Comparison of ENCODE assay signal across 20 cellular contexts in the genomic region with DNA sequence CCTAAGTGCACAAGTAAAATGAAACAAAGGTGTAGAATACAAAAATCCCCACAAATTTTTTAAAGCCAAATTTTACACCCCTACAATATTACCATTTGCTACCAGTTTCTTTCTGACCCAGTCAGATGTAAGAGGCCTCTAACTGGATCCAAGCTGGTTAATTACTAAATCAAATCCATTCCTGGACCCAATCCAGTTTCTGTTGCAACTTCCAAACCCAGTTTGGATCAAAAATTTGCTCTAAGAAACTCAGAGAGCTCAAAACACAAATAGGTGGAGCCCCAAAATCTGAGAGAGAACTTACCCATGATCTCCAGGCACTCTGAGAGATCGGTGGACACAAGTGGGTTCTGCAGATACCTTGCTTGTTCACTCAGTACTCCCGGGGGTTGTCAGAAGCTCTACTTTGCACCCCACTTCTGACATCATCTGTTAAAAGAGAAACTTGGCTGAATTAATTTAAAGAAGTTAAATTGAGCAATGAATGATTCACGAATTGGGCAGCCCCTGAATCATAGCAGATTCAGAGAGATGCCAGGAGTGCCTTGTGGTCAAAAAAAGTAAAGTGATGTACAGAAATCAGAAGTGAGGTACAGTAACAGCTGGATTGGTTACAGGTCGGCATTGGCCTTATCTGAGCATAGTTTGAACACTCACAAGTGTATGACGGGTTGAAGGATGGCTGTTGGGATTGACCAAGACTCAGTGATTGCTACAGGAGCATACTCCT.
A peak's percentile ranks its signal among the peaks of the same experiment; 100 is the strongest.
DNase-seq lines count a peak whose midpoint lies in the region; ATAC-seq and TF ChIP-seq lines count a peak whose summit lies in the region.
"Had no signal": no experiment of that assay in that cellular context is flagged by ENCODE, and none has a peak within 500 bp of the region (broad histone marks: within the 10 kb centered on the region; RNA-seq: fewer than 3 reads in every experiment).

No MANE protein-coding gene starts in this region.

- POLR2A ChIA-PET in PC-9 (lab: Charles Lee; ENCODE audit: unreplicated experiment): no interaction called here

- no TSS peak for BruUV-seq in PC-9 (replicated peaks; lab: Mats Ljungman, UMichigan)

- H3K27me3 ChIP-seq in PC-9 (ENCODE audit: insufficient read depth, low read depth) (no peaks in the 10 kb centered on the region), right lobe of liver (no peaks in the 10 kb centered on the region)
- H3K27me3 ChIP-seq: heart left ventricle, SJCRH30, vagina had no signal

- CTCF ChIA-PET in PC-9 (lab: Charles Lee): no interaction called here

- no peaks in the 10 kb centered on the region for H4K20me1 ChIP-seq in PC-9 (ENCODE audit: insufficient read depth)

- H3K4me1 ChIP-seq in PC-9 (replicated peaks; ENCODE audit: insufficient read depth): no peaks in the 10 kb centered on the region
- H3K4me1 ChIP-seq in right lobe of liver: no peaks in the 10 kb centered on the region
- H3K4me1 ChIP-seq: heart left ventricle, SJCRH30, vagina had no signal

- H3K79me2 ChIP-seq in PC-9 (ENCODE audit: low read depth): no peaks in the 10 kb centered on the region

- intact Hi-C loops in PC-9 (cut with micrococcal nuclease; ENCODE audit: unreplicated experiment): no loop called here
- intact Hi-C loops in right lobe of liver (cut with DNase I): no loop called here

- WGBS in right lobe of liver (ENCODE audit: insufficient coverage, low coverage, low lambda C conversion rate, missing lambda C conversion rate): 66% methylated on average over 5 of the region's 5 CpGs

- H3K27ac ChIP-seq in PC-9 (no peak overlapping the region), right lobe of liver (no peak overlapping the region)
- H3K27ac ChIP-seq: heart left ventricle, SJCRH30, vagina had no signal

- H3K36me3 ChIP-seq in PC-9 (ENCODE audit: low read depth) (no peaks in the 10 kb centered on the region), right lobe of liver (no peaks in the 10 kb centered on the region)
- H3K36me3 ChIP-seq: heart left ventricle, SJCRH30, vagina had no signal

- no peak overlapping the region for H3K4me2 ChIP-seq in PC-9

- H2AFZ ChIP-seq in PC-9: peak overlapping the region; percentile 26; the same call in 1 of the 2 replicates

- H3K4me3 ChIP-seq in PC-9 (no peak overlapping the region), epithelial cell of esophagus (ENCODE audit: low read length) (no peak overlapping the region), right lobe of liver (no peak overlapping the region)
- H3K4me3 ChIP-seq: heart left ventricle, SJCRH30, vagina had no signal

- TF ChIP-seq CTCF in PC-9 (conservative IDR thresholded peaks at IDR 0.05): no peak
- no peak for TF ChIP-seq CTCF in epithelial cell of esophagus (IDR thresholded peaks at IDR 0.05; ENCODE audit: insufficient read depth, low read depth, low read length, missing control alignments)
- TF ChIP-seq CTCF in right lobe of liver (IDR thresholded peaks at IDR 0.05): no peak

- H3F3A ChIP-seq in PC-9 (ENCODE audit: insufficient read depth, low read depth): no peaks in the 10 kb centered on the region

- H3K9me3 ChIP-seq in PC-9 (ENCODE audit: insufficient read depth, low read depth) (no peaks in the 10 kb centered on the region), right lobe of liver (no peaks in the 10 kb centered on the region)
- H3K9me3 ChIP-seq: heart left ventricle, SJCRH30, vagina had no signal

- TF ChIP-seq POLR2A in right lobe of liver (IDR thresholded peaks at IDR 0.05): no peak

- DNase-seq in GM04503 (ENCODE audit: low read depth): peak; percentile 32
- DNase-seq in PC-9: no peak
- DNase-seq in epithelial cell of esophagus (ENCODE audit: low read depth): peak; percentile 88
- peak; percentile 28 for DNase-seq in non-pigmented ciliary epithelial cell (ENCODE audit: low read depth)
- no peak for DNase-seq in NCI-H1436 (lab: John Stamatoyannopoulos, UW)
- DNase-seq in activated effector memory CD4-positive, alpha-beta T cell treated with Interleukin-2 at 50 U/mL for 16 hours: no peak
- no peak for DNase-seq in right lobe of liver
- no peak for DNase-seq in stimulated activated CD4-positive, alpha-beta T cell treated with anti-CD3 and anti-CD28 coated beads, Interleukin-1b, Interleukin-23, amount 100 ng/mL, for 48 hours
- DNase-seq: activated CD4-positive, alpha-beta T cell treated with anti-CD3 and anti-CD28 coated beads, Interleukin-2, amount 50 U/mL, for 4 hours; CD4-positive, alpha-beta T cell; effector CD4-positive, alpha-beta T cell; heart left ventricle; left cardiac atrium; naive B cell; NCI-H1694 treated with DMSO at 0.1 percent for 48 hours; NCI-H748 treated with DMSO at 0.1 percent for 48 hours; right cardiac atrium; SJCRH30; stimulated activated naive CD8-positive, alpha-beta T cell treated with anti-CD3 and anti-CD28 coated beads, Interleukin-15, Interleukin-2, amounts not matched to agents 100 U/mL and 50 U/mL, for 24 hours had no signal

- no peak for ATAC-seq in right lobe of liver
- ATAC-seq: heart left ventricle; right cardiac atrium; stimulated activated naive CD8-positive, alpha-beta T cell treated with anti-CD3 and anti-CD28 coated beads, Interleukin-15, Interleukin-2, amounts not matched to agents 100 U/mL and 50 U/mL, for 24 hours had no signal

- H3K9me2 ChIP-seq in PC-9 (ENCODE audit: insufficient read depth): no peaks in the 10 kb centered on the region; the same call in 1 of the 2 replicates

Comparison
In these comparisons a context has a peak if more than half of its experiments do, and no peak if none do; other contexts are left out.
1. DNase-seq: peak in GM04503 (single experiment), epithelial cell of esophagus (single experiment) and non-pigmented ciliary epithelial cell (single experiment); none in PC-9 (0 of 2), NCI-H1436 (single experiment), activated effector memory CD4-positive, alpha-beta T cell treated with Interleukin-2 at 50 U/mL for 16 hours (single experiment), right lobe of liver (0 of 3) and stimulated activated CD4-positive, alpha-beta T cell treated with anti-CD3 and anti-CD28 coated beads, Interleukin-1b, Interleukin-23, amount 100 ng/mL, for 48 hours (single experiment).